10 cellular contexts compared by ENCODE assay signal in genomic region chr14:100825691-100826331, GRCh38. TPM values are rescaled to one million over a fixed set of nuclear protein-coding genes. Genes with fewer than 3 reads are reported as not detected.
DNase-seq lines count a peak whose midpoint lies in the region; ATAC-seq lines count a peak whose summit lies in the region.
"Had no signal": no experiment of that assay in that cellular context is flagged by ENCODE, and none has a peak within 500 bp of the region (broad histone marks: within the 10 kb centered on the region; RNA-seq: fewer than 3 reads in every experiment).

Gene MEG3, plus strand, starts transcription at chr14:100826118.

- H3K27me3 Mint-ChIP-seq in CD8-positive, alpha-beta memory T cell = peaks cover 18 to 60% of the 10 kb centered on the region in 2 donors

- no peaks in the 10 kb centered on the region for H3K4me1 ChIP-seq in CD8-positive, alpha-beta memory T cell (ENCODE audit: insufficient read depth, low read length)

- H3K27ac Mint-ChIP-seq in CD8-positive, alpha-beta memory T cell = no peak within 1 kb of the TSS

- CTCF ChIA-PET in CD8-positive, alpha-beta memory T cell (lab: Charles Lee) = no interaction called here

- peaks cover 0 to 16% (median 2%) of the 10 kb centered on the region in 3 donors for H3K4me1 Mint-ChIP-seq in CD8-positive, alpha-beta memory T cell

- H3K9me3 ChIP-seq in CD8-positive, alpha-beta memory T cell (ENCODE audit: low read length) = no peaks in the 10 kb centered on the region

- H3K4me3 Mint-ChIP-seq in CD8-positive, alpha-beta memory T cell = peak within 1 kb of the TSS in 4 of 7 donors; percentile 18 to 62 (median 39)

- intact Hi-C loops in cardiac septum (cut with DNase I) (no loop called here), sciatic nerve (cut with DNase I) (no loop called here)

- no peak within 1 kb of the TSS for H3K27ac ChIP-seq in CD8-positive, alpha-beta memory T cell (ENCODE audit: low read depth, low read length)
- H3K27ac ChIP-seq in adipose tissue (ENCODE audit: low read depth, low read length) = no peak within 1 kb of the TSS

- no peaks in the 10 kb centered on the region for H3K36me3 Mint-ChIP-seq in CD8-positive, alpha-beta memory T cell

- no peak within 1 kb of the TSS for H3K4me3 ChIP-seq in CD8-positive, alpha-beta memory T cell (ENCODE audit: low read length)

- ATAC-seq in sciatic nerve = peak; percentile 86
- ATAC-seq in GM18517 (IDR thresholded peaks at IDR 0.05; ENCODE audit: unreplicated experiment) = no peak

- H3K27me3 ChIP-seq in CD8-positive, alpha-beta memory T cell (ENCODE audit: insufficient read depth, low read length, poor library complexity, severe bottlenecking) = no peaks in the 10 kb centered on the region

- POLR2A ChIA-PET in CD8-positive, alpha-beta memory T cell (lab: Charles Lee) = no interaction called here

- peak in 1 of 5 donors; percentile 24 for DNase-seq in CD8-positive, alpha-beta memory T cell
- DNase-seq in cardiac septum (ENCODE audit: low spot score) = no peak
- peak; percentile 81 for DNase-seq in sciatic nerve (ENCODE audit: low spot score)
- DNase-seq in activated CD4-positive, alpha-beta T cell treated with anti-CD3 and anti-CD28 coated beads, Interleukin-2, amount 50 U/mL, for 4 hours = no peak
- DNase-seq in NOMO-1 treated with DMSO at 0.1 percent for 48 hours (lab: John Stamatoyannopoulos, UW; ENCODE audit: unreplicated experiment) = no peak
- DNase-seq in activated CD8-positive, alpha-beta memory T cell treated with anti-CD3 and anti-CD28 coated beads for 24 hours = no peak
- DNase-seq: activated naive CD4-positive, alpha-beta T cell treated with Interleukin-2 at 50 U/mL for 16 hours; NK-92 treated with Interleukin-12 subunit alpha and Interleukin-12 subunit beta, amount 100 ng/mL, for 24 hours had no signal

- no peaks in the 10 kb centered on the region for H3K36me3 ChIP-seq in CD8-positive, alpha-beta memory T cell (ENCODE audit: insufficient read depth, low read length)

- H3K9me3 Mint-ChIP-seq in CD8-positive, alpha-beta memory T cell = peaks cover 0 to 4% (median 0%) of the 10 kb centered on the region in 5 donors

- WGBS in adipose tissue, 3 donors = 44 to 50% (median 48%) methylated on average over 40 of the region's 40 CpGs

RNA-seq across cellular contexts. Expression of gene MEG3, which starts in this region (rescaled TPM):
- under 1 TPM in 1 of 2 experiments, not detected in 1; 0.13 TPM for total RNA-seq in CD8-positive, alpha-beta memory T cell
- not detected for polyA plus RNA-seq in CD8-positive, alpha-beta memory T cell
- polyA plus RNA-seq in adipose tissue = 100 to 1,000 TPM in 1 of 3 donors, 10 to 100 TPM in 2; 60.4 to 986 (median 92.2) TPM
- 25.4 TPM for total RNA-seq in cardiac septum
- total RNA-seq in sciatic nerve = 154 TPM

Comparison
In these comparisons a context has a peak if more than half of its experiments do, and no peak if none do; other contexts are left out.
1. RNA of gene MEG3 (total RNA-seq): 154 TPM in sciatic nerve (single experiment) and 25.4 TPM in cardiac septum (single experiment); 0.13 TPM in CD8-positive, alpha-beta memory T cell; every median in the first group is over 10 times any median in the second.
2. RNA of gene MEG3 (polyA plus RNA-seq): 60.4 to 986 TPM in adipose tissue; not detected in CD8-positive, alpha-beta memory T cell (single experiment); every median in the first group is over 10 times any median in the second.